Comparison of ENCODE assay signal across 1 cellular context in the genomic region with DNA sequence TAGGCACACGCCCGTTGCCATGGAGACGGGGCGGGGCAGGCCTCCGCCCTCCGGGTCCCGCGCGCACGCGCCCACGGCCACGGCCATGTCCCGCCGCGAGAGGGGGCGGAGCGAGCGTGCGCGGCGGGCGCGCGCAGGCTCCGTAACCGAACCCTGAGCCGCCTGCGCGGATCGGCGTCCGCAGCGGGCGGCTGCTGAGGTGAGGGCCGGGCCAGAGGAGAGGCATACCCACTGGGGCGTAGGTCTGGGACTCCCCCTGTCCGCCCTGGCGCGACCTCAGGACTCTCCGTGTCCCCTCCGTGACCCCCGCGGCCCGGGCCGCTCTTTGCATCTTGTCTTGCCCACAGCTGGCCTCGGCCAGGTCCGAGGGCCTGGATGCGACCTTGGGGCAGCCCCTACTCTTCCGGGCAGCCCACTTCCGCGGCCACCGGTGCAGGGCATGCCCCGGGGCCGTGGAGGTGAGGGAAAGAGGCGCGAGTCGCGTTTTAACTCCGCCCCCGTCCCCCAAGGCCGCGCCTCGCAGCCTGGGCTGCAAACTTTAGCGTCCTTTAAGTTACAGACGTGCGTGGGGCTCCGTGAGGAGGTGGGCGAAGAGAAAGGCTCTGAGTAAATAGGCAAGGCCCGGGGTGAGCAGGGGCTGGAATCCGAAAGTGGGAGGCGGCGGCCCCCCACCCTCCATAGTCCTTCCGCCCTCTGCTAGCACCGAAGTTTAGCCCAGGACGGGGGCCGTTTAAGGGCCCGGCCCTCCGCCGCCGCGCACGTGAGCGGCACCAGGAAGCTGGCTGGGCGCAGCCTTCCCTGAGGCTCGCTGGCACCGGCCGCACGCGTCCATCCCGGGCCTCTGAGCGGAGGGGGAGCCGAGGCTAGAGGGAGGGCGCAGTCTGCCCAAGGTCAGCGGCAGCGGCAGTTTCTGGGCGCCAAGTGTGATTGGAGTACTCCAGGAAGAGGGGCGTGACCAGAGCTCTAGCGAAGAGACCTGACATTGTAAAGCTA.
TF ChIP-seq lines count a peak whose summit lies in the region.

A gene with protein sequence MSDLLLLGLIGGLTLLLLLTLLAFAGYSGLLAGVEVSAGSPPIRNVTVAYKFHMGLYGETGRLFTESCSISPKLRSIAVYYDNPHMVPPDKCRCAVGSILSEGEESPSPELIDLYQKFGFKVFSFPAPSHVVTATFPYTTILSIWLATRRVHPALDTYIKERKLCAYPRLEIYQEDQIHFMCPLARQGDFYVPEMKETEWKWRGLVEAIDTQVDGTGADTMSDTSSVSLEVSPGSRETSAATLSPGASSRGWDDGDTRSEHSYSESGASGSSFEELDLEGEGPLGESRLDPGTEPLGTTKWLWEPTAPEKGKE (plus strand): TSS at position 163 of the 993 bp plus-strand sequence. CDS start 3,053 bp downstream, outside the sequence.

TF ChIP-seq in GM12878, 131 proteins besides CTCF, POLR2A, EP300 and RAD21 (continued from another document and continues in another):
- TF ChIP-seq BMI1 (IDR thresholded peaks at IDR 0.05; ENCODE audit: borderline replicate concordance) (peak; percentile 96; the same call in 1 of the 2 replicates), SMC3 (IDR thresholded peaks at IDR 0.05; ENCODE audit: borderline replicate concordance, low read length) (no peak), CBX5 (IDR thresholded peaks at IDR 0.05; ENCODE audit: low read depth) (no peak), POU2F2 (IDR thresholded peaks at IDR 0.05; ENCODE audit: borderline replicate concordance, low read depth, low read length) (peak; percentile 15; the same call in 1 of the 3 replicates), NR2F1 (conservative IDR thresholded peaks at IDR 0.05) (peak; percentile 92), IRF4 (IDR thresholded peaks at IDR 0.05; ENCODE audit: low read depth, low read length) (no peak), MEF2B (IDR thresholded peaks at IDR 0.05; ENCODE audit: partially characterized antibody, poor library complexity, severe bottlenecking) (peak; percentile 2), CBX3 (IDR thresholded peaks at IDR 0.05; ENCODE audit: borderline replicate concordance, low read depth) (no peak), SP1 (IDR thresholded peaks at IDR 0.05; ENCODE audit: low read depth, low read length) (peak; percentile 32), STAT1 (conservative IDR thresholded peaks at IDR 0.05) (peak; percentile 66; the same call in 1 of the 2 replicates), ZNF274 (IDR thresholded peaks at IDR 0.05; ENCODE audit: insufficient read depth, insufficient read length) (no peak), KDM1A (IDR thresholded peaks at IDR 0.05; ENCODE audit: borderline replicate concordance) (no peak), KLF5 (IDR thresholded peaks at IDR 0.05; ENCODE audit: partially characterized antibody) (peak; percentile 74), NBN (IDR thresholded peaks at IDR 0.05) (0 out of 2 replicates have a peak, but pooled peaks have one; percentile 59), FOXM1 (IDR thresholded peaks at IDR 0.05; ENCODE audit: low read depth, low read length) (no peak), POLR2AphosphoS2 (IDR thresholded peaks at IDR 0.05; ENCODE audit: low read depth, low read length) (peak; percentile 85; the same call in 1 of the 2 replicates), TARDBP (IDR thresholded peaks at IDR 0.05; ENCODE audit: borderline replicate concordance) (no peak; the same call in 1 of the 2 replicates), EED (IDR thresholded peaks at IDR 0.05; ENCODE audit: low read depth) (no peak), ZZZ3 (IDR thresholded peaks at IDR 0.05; ENCODE audit: control insufficient read depth, insufficient read length, low read depth) (no peak), ESRRA (IDR thresholded peaks at IDR 0.05; ENCODE audit: low read length) (0 out of 2 replicates have a peak, but pooled peaks have one; percentile 57), JUND (IDR thresholded peaks at IDR 0.05; ENCODE audit: low read depth, low read length) (no peak), RBBP5 (conservative IDR thresholded peaks at IDR 0.05) (no peak), BHLHE40 (IDR thresholded peaks at IDR 0.05; ENCODE audit: borderline replicate concordance in 1 of 2, low read depth in 2 of 2, low read length in 1 of 2) (peak; percentile 92 to 98), BRCA1 (IDR thresholded peaks at IDR 0.05; ENCODE audit: low read depth, low read length) (no peak), TAF1 (IDR thresholded peaks at IDR 0.05; ENCODE audit: borderline replicate concordance, low read depth, low read length) (peak; percentile 44; the same call in 1 of the 2 replicates), NR2C1 (IDR thresholded peaks at IDR 0.05) (0 out of 2 replicates have a peak, but pooled peaks have one; percentile 34), PML (IDR thresholded peaks at IDR 0.05; ENCODE audit: low read length) (peak; percentile 87; the same call in 1 of the 2 replicates), LARP7 (IDR thresholded peaks at IDR 0.05) (peak; percentile 67; the same call in 1 of the 2 replicates), HDGF (IDR thresholded peaks at IDR 0.05) (no peak), NFYA (IDR thresholded peaks at IDR 0.05; ENCODE audit: borderline replicate concordance, low read depth, low read length) (no peak), RELA (IDR thresholded peaks at IDR 0.05; ENCODE audit: borderline replicate concordance, partially characterized antibody) (peak; percentile 66), CREB1 (IDR thresholded peaks at IDR 0.05; ENCODE audit: low read depth) (no peak; the same call in 1 of the 2 replicates), SMAD1 (IDR thresholded peaks at IDR 0.05; ENCODE audit: low read depth, partially characterized antibody) (no peak), CREM (IDR thresholded peaks at IDR 0.05; ENCODE audit: low read depth) (0 out of 2 replicates have a peak, but pooled peaks have one; percentile 8)
- TF ChIP-seq, protein P1, sequence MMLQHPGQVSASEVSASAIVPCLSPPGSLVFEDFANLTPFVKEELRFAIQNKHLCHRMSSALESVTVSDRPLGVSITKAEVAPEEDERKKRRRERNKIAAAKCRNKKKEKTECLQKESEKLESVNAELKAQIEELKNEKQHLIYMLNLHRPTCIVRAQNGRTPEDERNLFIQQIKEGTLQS (IDR thresholded peaks at IDR 0.05; ENCODE audit: borderline replicate concordance, extremely low read depth, low read depth, low read length): no peak
- TF ChIP-seq, protein P2, sequence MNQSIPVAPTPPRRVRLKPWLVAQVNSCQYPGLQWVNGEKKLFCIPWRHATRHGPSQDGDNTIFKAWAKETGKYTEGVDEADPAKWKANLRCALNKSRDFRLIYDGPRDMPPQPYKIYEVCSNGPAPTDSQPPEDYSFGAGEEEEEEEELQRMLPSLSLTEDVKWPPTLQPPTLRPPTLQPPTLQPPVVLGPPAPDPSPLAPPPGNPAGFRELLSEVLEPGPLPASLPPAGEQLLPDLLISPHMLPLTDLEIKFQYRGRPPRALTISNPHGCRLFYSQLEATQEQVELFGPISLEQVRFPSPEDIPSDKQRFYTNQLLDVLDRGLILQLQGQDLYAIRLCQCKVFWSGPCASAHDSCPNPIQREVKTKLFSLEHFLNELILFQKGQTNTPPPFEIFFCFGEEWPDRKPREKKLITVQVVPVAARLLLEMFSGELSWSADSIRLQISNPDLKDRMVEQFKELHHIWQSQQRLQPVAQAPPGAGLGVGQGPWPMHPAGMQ (IDR thresholded peaks at IDR 0.05; ENCODE audit: borderline replicate concordance): no peak
- TF ChIP-seq, protein P3, sequence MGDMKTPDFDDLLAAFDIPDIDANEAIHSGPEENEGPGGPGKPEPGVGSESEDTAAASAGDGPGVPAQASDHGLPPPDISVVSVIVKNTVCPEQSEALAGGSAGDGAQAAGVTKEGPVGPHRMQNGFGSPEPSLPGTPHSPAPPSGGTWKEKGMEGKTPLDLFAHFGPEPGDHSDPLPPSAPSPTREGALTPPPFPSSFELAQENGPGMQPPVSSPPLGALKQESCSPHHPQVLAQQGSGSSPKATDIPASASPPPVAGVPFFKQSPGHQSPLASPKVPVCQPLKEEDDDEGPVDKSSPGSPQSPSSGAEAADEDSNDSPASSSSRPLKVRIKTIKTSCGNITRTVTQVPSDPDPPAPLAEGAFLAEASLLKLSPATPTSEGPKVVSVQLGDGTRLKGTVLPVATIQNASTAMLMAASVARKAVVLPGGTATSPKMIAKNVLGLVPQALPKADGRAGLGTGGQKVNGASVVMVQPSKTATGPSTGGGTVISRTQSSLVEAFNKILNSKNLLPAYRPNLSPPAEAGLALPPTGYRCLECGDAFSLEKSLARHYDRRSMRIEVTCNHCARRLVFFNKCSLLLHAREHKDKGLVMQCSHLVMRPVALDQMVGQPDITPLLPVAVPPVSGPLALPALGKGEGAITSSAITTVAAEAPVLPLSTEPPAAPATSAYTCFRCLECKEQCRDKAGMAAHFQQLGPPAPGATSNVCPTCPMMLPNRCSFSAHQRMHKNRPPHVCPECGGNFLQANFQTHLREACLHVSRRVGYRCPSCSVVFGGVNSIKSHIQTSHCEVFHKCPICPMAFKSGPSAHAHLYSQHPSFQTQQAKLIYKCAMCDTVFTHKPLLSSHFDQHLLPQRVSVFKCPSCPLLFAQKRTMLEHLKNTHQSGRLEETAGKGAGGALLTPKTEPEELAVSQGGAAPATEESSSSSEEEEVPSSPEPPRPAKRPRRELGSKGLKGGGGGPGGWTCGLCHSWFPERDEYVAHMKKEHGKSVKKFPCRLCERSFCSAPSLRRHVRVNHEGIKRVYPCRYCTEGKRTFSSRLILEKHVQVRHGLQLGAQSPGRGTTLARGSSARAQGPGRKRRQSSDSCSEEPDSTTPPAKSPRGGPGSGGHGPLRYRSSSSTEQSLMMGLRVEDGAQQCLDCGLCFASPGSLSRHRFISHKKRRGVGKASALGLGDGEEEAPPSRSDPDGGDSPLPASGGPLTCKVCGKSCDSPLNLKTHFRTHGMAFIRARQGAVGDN (IDR thresholded peaks at IDR 0.05): peak; percentile 23; the same call in 1 of the 2 replicates
- TF ChIP-seq, protein P4, sequence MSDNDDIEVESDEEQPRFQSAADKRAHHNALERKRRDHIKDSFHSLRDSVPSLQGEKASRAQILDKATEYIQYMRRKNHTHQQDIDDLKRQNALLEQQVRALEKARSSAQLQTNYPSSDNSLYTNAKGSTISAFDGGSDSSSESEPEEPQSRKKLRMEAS (IDR thresholded peaks at IDR 0.05; ENCODE audit: low read depth, low read length): no peak
- TF ChIP-seq, protein P5, sequence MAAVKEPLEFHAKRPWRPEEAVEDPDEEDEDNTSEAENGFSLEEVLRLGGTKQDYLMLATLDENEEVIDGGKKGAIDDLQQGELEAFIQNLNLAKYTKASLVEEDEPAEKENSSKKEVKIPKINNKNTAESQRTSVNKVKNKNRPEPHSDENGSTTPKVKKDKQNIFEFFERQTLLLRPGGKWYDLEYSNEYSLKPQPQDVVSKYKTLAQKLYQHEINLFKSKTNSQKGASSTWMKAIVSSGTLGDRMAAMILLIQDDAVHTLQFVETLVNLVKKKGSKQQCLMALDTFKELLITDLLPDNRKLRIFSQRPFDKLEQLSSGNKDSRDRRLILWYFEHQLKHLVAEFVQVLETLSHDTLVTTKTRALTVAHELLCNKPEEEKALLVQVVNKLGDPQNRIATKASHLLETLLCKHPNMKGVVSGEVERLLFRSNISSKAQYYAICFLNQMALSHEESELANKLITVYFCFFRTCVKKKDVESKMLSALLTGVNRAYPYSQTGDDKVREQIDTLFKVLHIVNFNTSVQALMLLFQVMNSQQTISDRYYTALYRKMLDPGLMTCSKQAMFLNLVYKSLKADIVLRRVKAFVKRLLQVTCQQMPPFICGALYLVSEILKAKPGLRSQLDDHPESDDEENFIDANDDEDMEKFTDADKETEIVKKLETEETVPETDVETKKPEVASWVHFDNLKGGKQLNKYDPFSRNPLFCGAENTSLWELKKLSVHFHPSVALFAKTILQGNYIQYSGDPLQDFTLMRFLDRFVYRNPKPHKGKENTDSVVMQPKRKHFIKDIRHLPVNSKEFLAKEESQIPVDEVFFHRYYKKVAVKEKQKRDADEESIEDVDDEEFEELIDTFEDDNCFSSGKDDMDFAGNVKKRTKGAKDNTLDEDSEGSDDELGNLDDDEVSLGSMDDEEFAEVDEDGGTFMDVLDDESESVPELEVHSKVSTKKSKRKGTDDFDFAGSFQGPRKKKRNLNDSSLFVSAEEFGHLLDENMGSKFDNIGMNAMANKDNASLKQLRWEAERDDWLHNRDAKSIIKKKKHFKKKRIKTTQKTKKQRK (IDR thresholded peaks at IDR 0.05; ENCODE audit: low read depth, low read length): no peak
- TF ChIP-seq, protein P6, sequence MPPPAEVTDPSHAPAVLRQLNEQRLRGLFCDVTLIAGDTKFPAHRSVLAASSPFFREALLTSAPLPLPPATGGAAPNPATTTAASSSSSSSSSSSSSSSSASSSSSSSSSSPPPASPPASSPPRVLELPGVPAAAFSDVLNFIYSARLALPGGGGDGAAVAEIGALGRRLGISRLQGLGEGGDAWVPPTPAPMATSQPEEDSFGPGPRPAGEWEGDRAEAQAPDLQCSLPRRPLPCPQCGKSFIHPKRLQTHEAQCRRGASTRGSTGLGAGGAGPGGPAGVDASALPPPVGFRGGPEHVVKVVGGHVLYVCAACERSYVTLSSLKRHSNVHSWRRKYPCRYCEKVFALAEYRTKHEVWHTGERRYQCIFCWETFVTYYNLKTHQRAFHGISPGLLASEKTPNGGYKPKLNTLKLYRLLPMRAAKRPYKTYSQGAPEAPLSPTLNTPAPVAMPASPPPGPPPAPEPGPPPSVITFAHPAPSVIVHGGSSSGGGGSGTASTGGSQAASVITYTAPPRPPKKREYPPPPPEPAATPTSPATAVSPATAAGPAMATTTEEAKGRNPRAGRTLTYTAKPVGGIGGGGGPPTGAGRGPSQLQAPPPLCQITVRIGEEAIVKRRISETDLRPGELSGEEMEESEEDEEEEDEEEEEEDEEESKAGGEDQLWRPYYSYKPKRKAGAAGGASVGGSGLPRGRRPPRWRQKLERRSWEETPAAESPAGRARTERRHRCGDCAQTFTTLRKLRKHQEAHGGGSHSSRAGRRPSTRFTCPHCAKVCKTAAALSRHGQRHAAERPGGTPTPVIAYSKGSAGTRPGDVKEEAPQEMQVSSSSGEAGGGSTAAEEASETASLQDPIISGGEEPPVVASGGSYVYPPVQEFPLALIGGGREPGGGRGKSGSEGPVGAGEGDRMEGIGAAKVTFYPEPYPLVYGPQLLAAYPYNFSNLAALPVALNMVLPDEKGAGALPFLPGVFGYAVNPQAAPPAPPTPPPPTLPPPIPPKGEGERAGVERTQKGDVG (CRISPR knock-in tag; IDR thresholded peaks at IDR 0.05): no peak
- TF ChIP-seq, protein P7, sequence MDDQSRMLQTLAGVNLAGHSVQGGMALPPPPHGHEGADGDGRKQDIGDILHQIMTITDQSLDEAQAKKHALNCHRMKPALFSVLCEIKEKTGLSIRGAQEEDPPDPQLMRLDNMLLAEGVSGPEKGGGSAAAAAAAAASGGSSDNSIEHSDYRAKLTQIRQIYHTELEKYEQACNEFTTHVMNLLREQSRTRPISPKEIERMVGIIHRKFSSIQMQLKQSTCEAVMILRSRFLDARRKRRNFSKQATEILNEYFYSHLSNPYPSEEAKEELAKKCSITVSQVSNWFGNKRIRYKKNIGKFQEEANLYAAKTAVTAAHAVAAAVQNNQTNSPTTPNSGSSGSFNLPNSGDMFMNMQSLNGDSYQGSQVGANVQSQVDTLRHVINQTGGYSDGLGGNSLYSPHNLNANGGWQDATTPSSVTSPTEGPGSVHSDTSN (IDR thresholded peaks at IDR 0.05; ENCODE audit: insufficient replicate concordance, low read depth, low read length): no peak
- TF ChIP-seq, protein P8, sequence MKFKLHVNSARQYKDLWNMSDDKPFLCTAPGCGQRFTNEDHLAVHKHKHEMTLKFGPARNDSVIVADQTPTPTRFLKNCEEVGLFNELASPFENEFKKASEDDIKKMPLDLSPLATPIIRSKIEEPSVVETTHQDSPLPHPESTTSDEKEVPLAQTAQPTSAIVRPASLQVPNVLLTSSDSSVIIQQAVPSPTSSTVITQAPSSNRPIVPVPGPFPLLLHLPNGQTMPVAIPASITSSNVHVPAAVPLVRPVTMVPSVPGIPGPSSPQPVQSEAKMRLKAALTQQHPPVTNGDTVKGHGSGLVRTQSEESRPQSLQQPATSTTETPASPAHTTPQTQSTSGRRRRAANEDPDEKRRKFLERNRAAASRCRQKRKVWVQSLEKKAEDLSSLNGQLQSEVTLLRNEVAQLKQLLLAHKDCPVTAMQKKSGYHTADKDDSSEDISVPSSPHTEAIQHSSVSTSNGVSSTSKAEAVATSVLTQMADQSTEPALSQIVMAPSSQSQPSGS (IDR thresholded peaks at IDR 0.05; ENCODE audit: low read length): no peak
